ENCODE assay signal across 20 cellular contexts in the genomic region with DNA sequence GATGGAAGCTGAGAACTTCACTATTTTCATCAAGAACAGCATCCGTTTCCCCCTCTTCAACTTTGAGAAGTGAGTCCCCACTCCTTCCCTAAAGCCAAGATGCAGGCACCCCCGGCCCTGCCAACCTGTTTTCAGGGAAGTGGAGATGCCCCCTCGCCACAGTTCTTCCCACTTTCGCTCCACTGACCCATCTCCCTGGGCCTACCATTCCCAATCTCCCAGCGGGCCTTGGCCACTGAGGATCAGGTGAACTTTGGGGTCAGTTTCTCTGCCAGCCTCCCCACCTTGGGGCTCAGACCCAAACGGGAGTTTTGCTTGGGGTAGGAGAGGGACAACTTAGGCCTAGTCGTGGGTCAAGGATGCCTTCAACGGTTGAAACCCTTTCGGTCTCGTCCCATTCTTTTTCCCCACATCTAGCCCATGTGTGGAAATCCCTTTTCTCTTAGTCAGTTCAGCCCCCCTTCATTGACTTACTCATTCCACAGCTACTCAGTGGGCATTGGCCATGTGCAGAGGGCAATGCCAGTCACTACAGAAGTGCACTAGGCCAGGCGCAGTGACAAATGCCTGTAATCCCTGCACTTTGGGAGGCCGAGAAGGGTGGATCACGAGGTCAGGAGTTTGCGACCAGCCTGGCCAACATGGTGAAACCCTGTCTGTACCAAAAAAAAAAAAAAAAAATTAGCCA. TPM values are rescaled to one million over a fixed set of nuclear protein-coding genes. Genes with fewer than 3 reads are reported as not detected.
"Had no signal": no experiment of that assay in that cellular context is flagged by ENCODE, and none has a peak within 500 bp of the region (broad histone marks: within the 10 kb centered on the region; RNA-seq: fewer than 3 reads in every experiment).

No MANE protein-coding gene starts in this region.

- H3K27me3 ChIP-seq: suprapubic skin, upper lobe of left lung had no signal

- H3K27ac Mint-ChIP-seq: activated B cell treated with CpG ODN at 0.5 μM for 24 hours; activated naive CD8-positive, alpha-beta T cell; activated T-helper 2 cell treated with anti-CD3 and anti-CD28 coated beads, Interferon-gamma antibody, Interleukin-2, Interleukin-4, amounts not matched to agents 10 μg/mL and 5 μg/mL and 100 μg/mL, durations not matched to agents 14 hours and 24 hours and 36 hours; endodermal cell had no signal

- H3K36me3 ChIP-seq: suprapubic skin, upper lobe of left lung had no signal

- ATAC-seq: stimulated activated naive CD8-positive, alpha-beta T cell treated with anti-CD3 and anti-CD28 coated beads, Interleukin-15, Interleukin-2, amounts not matched to agents 100 U/mL and 50 U/mL, for 24 hours had no signal

- H3K9me3 ChIP-seq: mucosa of descending colon, suprapubic skin, upper lobe of left lung had no signal

- H3K4me3 ChIP-seq: mucosa of descending colon, suprapubic skin, upper lobe of left lung had no signal

- DNase-seq: activated B cell treated with CpG ODN at 0.5 μM for 24 hours; activated CD4-positive, alpha-beta T cell treated with anti-CD3 and anti-CD28 coated beads, Interleukin-2, amount 50 U/mL, for 1 hour; activated T-cell treated with anti-CD3 and anti-CD28 coated beads for 4 hours; dermis blood vessel endothelial cell; endodermal cell; erythroblast; mucosa of descending colon; naive thymus-derived CD8-positive, alpha-beta T cell; stimulated activated CD4-positive, alpha-beta T cell treated with anti-CD3 and anti-CD28 coated beads, Interleukin-2, amount 100 ng/mL, for 48 hours; stimulated activated naive CD8-positive, alpha-beta T cell treated with anti-CD3 and anti-CD28 coated beads, Interleukin-15, Interleukin-2, amounts not matched to agents 100 U/mL and 50 U/mL, for 24 hours had no signal

- H3K4me3 Mint-ChIP-seq: activated B cell treated with CpG ODN at 0.5 μM for 24 hours; activated naive CD8-positive, alpha-beta T cell; naive thymus-derived CD8-positive, alpha-beta T cell had no signal

- H3K27ac ChIP-seq: suprapubic skin, upper lobe of left lung had no signal

- H3K9me3 Mint-ChIP-seq: activated T-helper 2 cell treated with anti-CD3 and anti-CD28 coated beads, Interferon-gamma antibody, Interleukin-2, Interleukin-4, amounts not matched to agents 10 μg/mL and 5 μg/mL and 100 μg/mL, durations not matched to agents 14 hours and 24 hours and 36 hours had no signal

RNA-seq across cellular contexts. Expression of a gene that starts 10.6 kb away (rescaled TPM):
- total RNA-seq: activated B cell treated with CpG ODN at 0.5 μM for 24 hours; activated CD8-positive, alpha-beta memory T cell treated with anti-CD3 and anti-CD28 coated beads for 36 hours; activated T-helper 2 cell treated with anti-CD3 and anti-CD28 coated beads, Interferon-gamma antibody, Interleukin-2, Interleukin-4, amounts not matched to agents 10 μg/mL and 5 μg/mL and 100 μg/mL, durations not matched to agents 14 hours and 24 hours and 36 hours; cerebellum; dermis blood vessel endothelial cell; endodermal cell; mucosa of descending colon; naive thymus-derived CD8-positive, alpha-beta T cell; pulmonary artery endothelial cell; sciatic nerve; suprapubic skin; T-helper 1 cell treated with Interleukin-12 subunit alpha and Interleukin-12 subunit beta and Interleukin-4 antibody, amounts not matched to agents 30 ng/mL and 1 ng/mL, for 36 hours; upper lobe of left lung had no signal

RNA-seq across cellular contexts. Expression of a gene that starts 32.2 kb away (rescaled TPM):
- total RNA-seq: activated B cell treated with CpG ODN at 0.5 μM for 24 hours; activated CD8-positive, alpha-beta memory T cell treated with anti-CD3 and anti-CD28 coated beads for 36 hours; activated T-helper 2 cell treated with anti-CD3 and anti-CD28 coated beads, Interferon-gamma antibody, Interleukin-2, Interleukin-4, amounts not matched to agents 10 μg/mL and 5 μg/mL and 100 μg/mL, durations not matched to agents 14 hours and 24 hours and 36 hours; cerebellum; dermis blood vessel endothelial cell; endodermal cell; left lobe of liver; mucosa of descending colon; naive thymus-derived CD8-positive, alpha-beta T cell; pulmonary artery endothelial cell; sciatic nerve; suprapubic skin; T-helper 1 cell treated with Interleukin-12 subunit alpha and Interleukin-12 subunit beta and Interleukin-4 antibody, amounts not matched to agents 30 ng/mL and 1 ng/mL, for 36 hours; upper lobe of left lung had no signal

RNA-seq across cellular contexts. Expression of a gene that starts 41.7 kb away (rescaled TPM):
- total RNA-seq: activated T-helper 2 cell treated with anti-CD3 and anti-CD28 coated beads, Interferon-gamma antibody, Interleukin-2, Interleukin-4, amounts not matched to agents 10 μg/mL and 5 μg/mL and 100 μg/mL, durations not matched to agents 14 hours and 24 hours and 36 hours; dermis blood vessel endothelial cell; naive thymus-derived CD8-positive, alpha-beta T cell; sciatic nerve; T-helper 1 cell treated with Interleukin-12 subunit alpha and Interleukin-12 subunit beta and Interleukin-4 antibody, amounts not matched to agents 30 ng/mL and 1 ng/mL, for 36 hours had no signal
